Comparison of ENCODE assay signal across 1 cellular context in genomic region chr5:160398806-160399205, GRCh38.
TF ChIP-seq lines count a peak whose summit lies in the region.

No MANE protein-coding gene starts in this region.

TF ChIP-seq in liver, 16 proteins besides CTCF, POLR2A, EP300 and RAD21 (continued from another document):
- TF ChIP-seq ATF3 (IDR thresholded peaks at IDR 0.05) (no peak), SP1 (IDR thresholded peaks at IDR 0.05) (no peak)
